In the genomic region with DNA sequence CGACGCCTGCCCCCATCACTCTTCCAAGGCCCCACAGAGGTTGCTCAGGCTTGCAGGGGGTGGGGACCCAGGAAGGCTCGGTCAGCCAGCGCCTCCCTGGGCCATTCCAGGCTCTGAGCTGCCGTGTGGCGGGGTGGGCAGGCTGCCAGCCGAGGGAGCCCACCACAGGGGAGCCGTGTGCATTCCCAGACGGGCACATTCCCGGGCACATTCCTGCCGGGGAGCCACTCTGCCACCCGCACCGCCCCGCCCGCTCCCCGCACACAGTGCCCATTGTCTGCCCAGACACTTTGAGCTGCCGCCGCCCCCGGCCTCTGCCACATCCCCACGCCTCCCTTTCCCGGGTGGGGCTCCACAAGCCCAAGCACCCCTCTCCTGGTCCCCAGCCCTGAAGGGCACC, we compare ENCODE assay signal across 11 cellular contexts. TPM values are rescaled to one million over a fixed set of nuclear protein-coding genes. Genes with fewer than 3 reads are reported as not detected.
A peak's percentile ranks its signal among the peaks of the same experiment; 100 is the strongest.
DNase-seq lines count a peak whose midpoint lies in the region; ATAC-seq and TF ChIP-seq lines count a peak whose summit lies in the region.
"Had no signal": no experiment of that assay in that cellular context is flagged by ENCODE, and none has a peak within 500 bp of the region (broad histone marks: within the 10 kb centered on the region; RNA-seq: fewer than 3 reads in every experiment).

No MANE protein-coding gene starts in this region.

- peaks cover 21% of the 10 kb centered on the region for H3K4me1 Mint-ChIP-seq in endodermal cell

- intact Hi-C loops in tibial artery (cut with DNase I; ENCODE audit: low total_unique reads) = no loop called here

- H3K9me3 ChIP-seq in endodermal cell (ENCODE audit: control insufficient read depth, low read length) (no peaks in the 10 kb centered on the region), mucosa of rectum (ENCODE audit: control insufficient read depth in 2 of 2, low read length in 2 of 2) (no peaks in the 10 kb centered on the region), tibial artery (no peaks in the 10 kb centered on the region)

- H3K27me3 ChIP-seq in endodermal cell (ENCODE audit: control insufficient read depth, insufficient read depth, low read length, poor library complexity, severe bottlenecking) = no peaks in the 10 kb centered on the region
- no peaks in the 10 kb centered on the region for H3K27me3 ChIP-seq in mucosa of rectum (ENCODE audit: control insufficient read depth in 2 of 2, insufficient read depth in 2 of 2, low read length in 2 of 2)
- peaks cover 0 to 13% of the 10 kb centered on the region in 2 donors for H3K27me3 ChIP-seq in tibial artery

- no peak for ATAC-seq in GM18870 (IDR thresholded peaks at IDR 0.05; ENCODE audit: unreplicated experiment)

- H3K9me3 Mint-ChIP-seq in endodermal cell = no peaks in the 10 kb centered on the region

- WGBS in endodermal cell (ENCODE audit: insufficient coverage in 1 of 2, insufficient read length in 1 of 2), 2 experiments = 83 to 93% methylated on average over 6 to 21 of the region's 21 CpGs

- no peaks in the 10 kb centered on the region for H3K36me3 ChIP-seq in endodermal cell (ENCODE audit: control insufficient read depth, insufficient read depth, low read length)
- H3K36me3 ChIP-seq in mucosa of rectum (ENCODE audit: control insufficient read depth in 2 of 2, insufficient read depth in 2 of 2, low read length in 2 of 2) = no peaks in the 10 kb centered on the region
- no peaks in the 10 kb centered on the region for H3K36me3 ChIP-seq in tibial artery

- no peak overlapping the region for H3K4me3 ChIP-seq in endodermal cell (ENCODE audit: low read length)
- no peak overlapping the region for H3K4me3 ChIP-seq in mucosa of rectum (ENCODE audit: low read length in 2 of 2)
- H3K4me3 ChIP-seq in tibial artery = no peak overlapping the region

- peaks cover 3% of the 10 kb centered on the region for H3K27me3 Mint-ChIP-seq in endodermal cell (ENCODE audit: insufficient read depth)

- H3K27ac Mint-ChIP-seq in endodermal cell = peak overlapping the region; percentile 89

- peak; percentile 77 for DNase-seq in LoVo (ENCODE audit: low spot score)
- DNase-seq in endodermal cell = no peak
- DNase-seq in tibial artery = no peak
- DNase-seq in stimulated activated CD4-positive, alpha-beta T cell treated with anti-CD3 and anti-CD28 coated beads, Interleukin-4, amount 100 ng/mL, for 24 hours = no peak
- DNase-seq in DMS79 (lab: John Stamatoyannopoulos, UW) = no peak
- no peak for DNase-seq in stimulated activated CD4-positive, alpha-beta T cell treated with anti-CD3 and anti-CD28 coated beads, Interleukin-12 subunit alpha, Interleukin-12 subunit beta, amount 100 ng/mL, for 4 hours
- DNase-seq: activated T-cell treated with anti-CD3 and anti-CD28 coated beads, Interleukin-2, amount 50 U/mL, for 1 hour; T-helper 9 cell had no signal

- no peak overlapping the region for H3K4me3 Mint-ChIP-seq in endodermal cell

- TF ChIP-seq CTCF in endodermal cell (conservative IDR thresholded peaks at IDR 0.05) (no peak), tibial artery (IDR thresholded peaks at IDR 0.05) (no peak)

- H3K9ac ChIP-seq in endodermal cell (ENCODE audit: extremely low read depth, low read length, poor library complexity, severe bottlenecking) (no peak overlapping the region), mucosa of rectum (ENCODE audit: low read depth in 1 of 2, low read length in 2 of 2) (peak overlapping the region in 1 of 2 donors; percentile 29)

- no peaks in the 10 kb centered on the region for H3K36me3 Mint-ChIP-seq in endodermal cell (ENCODE audit: low read depth)

- no peak overlapping the region for H3K27ac ChIP-seq in endodermal cell (ENCODE audit: low read depth, low read length)
- H3K27ac ChIP-seq in mucosa of rectum (ENCODE audit: low read depth in 2 of 2, low read length in 2 of 2) = peak overlapping the region; percentile 67 to 73
- H3K27ac ChIP-seq in tibial artery = peak overlapping the region; percentile 27 to 35

- no peaks in the 10 kb centered on the region for H3K4me1 ChIP-seq in endodermal cell (ENCODE audit: control insufficient read depth, insufficient read depth, low read length)
- peaks cover 5 to 14% of the 10 kb centered on the region in 2 donors for H3K4me1 ChIP-seq in mucosa of rectum (ENCODE audit: control insufficient read depth in 2 of 2, insufficient read depth in 2 of 2, low read length in 2 of 2)
- peaks cover 0 to 40% (median 22%) of the 10 kb centered on the region in 4 donors for H3K4me1 ChIP-seq in tibial artery

RNA-seq across cellular contexts. Expression of a gene that starts 27.4 kb away (rescaled TPM):
- 1,000 to 10,000 TPM; 2,218 to 2,701 TPM for total RNA-seq in endodermal cell
- polyA plus RNA-seq in endodermal cell (2013, experiment 1 of 2) = 2,540 TPM
- polyA plus RNA-seq in endodermal cell (2013, experiment 2 of 2) = 2,353 TPM

RNA-seq across cellular contexts. Expression of a gene that starts 47.2 kb away (rescaled TPM):
- 10 to 100 TPM in 1 of 2 donors, 1 to 10 TPM in 1; 5.9 to 10.4 TPM for total RNA-seq in endodermal cell
- 3.5 TPM for polyA plus RNA-seq in endodermal cell (2013, experiment 1 of 2)
- 3.3 TPM for polyA plus RNA-seq in endodermal cell (2013, experiment 2 of 2)
- total RNA-seq: NCI-H460 had no signal

RNA-seq across cellular contexts. Expression of a gene that starts 57.8 kb away (rescaled TPM):
- 10 to 100 TPM; 19.0 to 36.3 TPM for total RNA-seq in endodermal cell
- polyA plus RNA-seq in endodermal cell (2013, experiment 1 of 2) = 32.9 TPM
- 28.3 TPM for polyA plus RNA-seq in endodermal cell (2013, experiment 2 of 2)
